In the genomic region with DNA sequence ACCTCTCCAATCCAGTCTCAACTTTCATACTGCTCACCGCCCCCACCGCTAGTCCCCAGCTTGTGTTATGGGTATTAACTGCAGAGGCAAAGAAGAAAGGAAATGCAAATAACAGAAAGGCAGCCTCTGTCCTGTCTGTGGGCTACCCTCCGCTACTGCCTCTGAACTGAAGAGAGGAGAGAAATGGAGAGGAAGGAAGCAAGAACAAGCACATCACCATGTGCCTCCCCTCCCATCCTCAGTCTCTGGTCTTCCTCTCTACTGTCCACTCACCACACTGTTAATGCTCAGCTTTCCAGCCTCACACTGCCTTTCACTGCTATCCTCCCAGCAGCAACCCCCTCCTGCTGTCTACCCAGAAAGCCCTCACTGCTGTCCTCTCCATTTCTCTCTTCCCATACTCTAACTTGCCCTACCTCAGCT, we compare ENCODE assay signal across 12 cellular contexts.
DNase-seq lines count a peak whose midpoint lies in the region; ATAC-seq and TF ChIP-seq lines count a peak whose summit lies in the region.
"Had no signal": no experiment of that assay in that cellular context is flagged by ENCODE, and none has a peak within 500 bp of the region (broad histone marks: within the 10 kb centered on the region; RNA-seq: fewer than 3 reads in every experiment).

No MANE protein-coding gene starts in this region.

- H3K4me1 Mint-ChIP-seq in Caco-2 (ENCODE audit: low read depth, unreplicated experiment) = peaks cover 7% of the 10 kb centered on the region

- H3K9me3 ChIP-seq in Caco-2 (peaks cover 6% of the 10 kb centered on the region; the same call in 1 of the 2 replicates), duodenal mucosa (ENCODE audit: control insufficient read depth in 1 of 2, low read length in 2 of 2) (peaks cover 3 to 6% of the 10 kb centered on the region in 2 donors)

- H3K36me3 ChIP-seq in Caco-2 (ENCODE audit: control insufficient read depth, insufficient read depth, low read length) = no peaks in the 10 kb centered on the region
- H3K36me3 ChIP-seq in duodenal mucosa (ENCODE audit: control insufficient read depth in 1 of 2, insufficient read depth in 2 of 2, low read length in 2 of 2) = peaks cover 7 to 14% of the 10 kb centered on the region in 2 donors
- H3K36me3 ChIP-seq: MG63 had no signal

- DNase-seq in Caco-2 = no peak
- no peak for DNase-seq in NCI-H2171 treated with DMSO at 0.1 percent for 48 hours (lab: John Stamatoyannopoulos, UW)
- DNase-seq in sciatic nerve (ENCODE audit: low spot score) = no peak
- DNase-seq in left colon = no peak
- DNase-seq: MG63 had no signal

- intact Hi-C loops in Caco-2 (cut with micrococcal nuclease; ENCODE audit: unreplicated experiment) (loop anchor here (5.0 kb wide), 1 partner anchor 402 kb away; no protein-coding TSS in a partner anchor), sciatic nerve (cut with DNase I) (no loop called here), left colon (cut with DNase I, micrococcal nuclease) (loop anchor here in 1 of 2 donors (10.0 kb wide), 1 partner anchor 399 kb away; no protein-coding TSS in a partner anchor)

- POLR2A ChIA-PET in Caco-2 (lab: Charles Lee) = no interaction called here

- no peak overlapping the region for H3K27ac ChIP-seq in duodenal mucosa (ENCODE audit: low read depth, low read length)
- H3K27ac ChIP-seq: BLaER1 treated with 17β-estradiol and CSF1 and Interleukin-3, amounts not matched to agents 10 nM and 100 nM; skin epidermis; VCaP had no signal

- H3K27me3 ChIP-seq in Caco-2 (replicated peaks; ENCODE audit: control insufficient read depth, insufficient read depth, low read length) (no peaks in the 10 kb centered on the region), duodenal mucosa (ENCODE audit: control insufficient read depth in 1 of 2, insufficient read depth in 2 of 2, low read length in 2 of 2) (no peaks in the 10 kb centered on the region)
- H3K27me3 ChIP-seq: BLaER1 treated with 17β-estradiol and CSF1 and Interleukin-3, amounts not matched to agents 10 nM and 100 nM; MG63 had no signal

- H3K4me3 ChIP-seq in Caco-2 (ENCODE audit: low read depth, low read length) = no peak overlapping the region
- peak overlapping the region; percentile 20 to 29 for H3K4me3 ChIP-seq in duodenal mucosa (ENCODE audit: low read depth in 1 of 2, low read length in 2 of 2)
- H3K4me3 ChIP-seq: BLaER1 treated with 17β-estradiol and CSF1 and Interleukin-3, amounts not matched to agents 10 nM and 100 nM; MG63; skin epidermis had no signal

- ATAC-seq in GM19328 (IDR thresholded peaks at IDR 0.05; ENCODE audit: unreplicated experiment) (peak; percentile 59), HG03280 (IDR thresholded peaks at IDR 0.05; ENCODE audit: unreplicated experiment) (peak; percentile 55), sciatic nerve (no peak), left colon (no peak), GM18505 (IDR thresholded peaks at IDR 0.05; ENCODE audit: unreplicated experiment) (no peak)

- CTCF ChIA-PET in Caco-2 (lab: Charles Lee) = no interaction called here

- H3K27me3 Mint-ChIP-seq in Caco-2 (ENCODE audit: insufficient read depth, unreplicated experiment) = no peaks in the 10 kb centered on the region

- H3K27ac Mint-ChIP-seq in Caco-2 (ENCODE audit: unreplicated experiment) = peak overlapping the region; percentile 14

- no peak overlapping the region for H3K4me3 Mint-ChIP-seq in Caco-2 (ENCODE audit: unreplicated experiment)

- H3K4me1 ChIP-seq in Caco-2 (peaks cover 24% of the 10 kb centered on the region), duodenal mucosa (ENCODE audit: control insufficient read depth in 1 of 2, insufficient read depth in 2 of 2, low read length in 2 of 2) (peaks cover 28 to 49% of the 10 kb centered on the region in 2 donors)
- H3K4me1 ChIP-seq: BLaER1 treated with 17β-estradiol and CSF1 and Interleukin-3, amounts not matched to agents 10 nM and 100 nM had no signal

- H3K36me3 Mint-ChIP-seq in Caco-2 (ENCODE audit: insufficient read depth, unreplicated experiment) = peaks cover 24% of the 10 kb centered on the region

- no peak for TF ChIP-seq POLR2A in GM18505 (IDR thresholded peaks at IDR 0.05; ENCODE audit: borderline replicate concordance, extremely low read depth, insufficient read depth, insufficient read length)

- BruUV-seq in Caco-2 (replicated peaks; lab: Mats Ljungman, UMichigan) = no TSS peak

- peaks cover 14% of the 10 kb centered on the region for H3K9me3 Mint-ChIP-seq in Caco-2 (ENCODE audit: unreplicated experiment)

- peak overlapping the region in 1 of 2 donors; percentile 35 for H3K9ac ChIP-seq in duodenal mucosa (ENCODE audit: low read depth in 1 of 2, low read length in 2 of 2)
- H3K9ac ChIP-seq: BLaER1 treated with 17β-estradiol and CSF1 and Interleukin-3, amounts not matched to agents 10 nM and 100 nM had no signal

- TF ChIP-seq CTCF in Caco-2 (IDR thresholded peaks at IDR 0.05; ENCODE audit: insufficient read depth in 1 of 2, low read depth in 1 of 2, low read length in 1 of 2, severe bottlenecking in 1 of 2, unreplicated experiment in 1 of 2) = no peak

Comparison
In these comparisons a context has a peak if more than half of its experiments do, and no peak if none do; other contexts are left out.
1. ATAC-seq: peak in GM19328 (single experiment) and HG03280 (single experiment); none in sciatic nerve (single experiment), left colon (single experiment) and GM18505 (single experiment).